ENCODE assay signal across 2 cellular contexts in genomic region chr7:18895456-18895855, GRCh38.
TF ChIP-seq lines count a peak whose summit lies in the region.

No MANE protein-coding gene starts in this region.

TF ChIP-seq in HCT116, 20 proteins besides CTCF, POLR2A, EP300 and RAD21 (continued from another document):
- 0 out of 2 replicates have a peak, but pooled peaks have one; percentile 37 for TF ChIP-seq CEBPB (IDR thresholded peaks at IDR 0.05; ENCODE audit: low read depth)
- peak; percentile 93 for TF ChIP-seq JUND (IDR thresholded peaks at IDR 0.05)
- TF ChIP-seq SRF (IDR thresholded peaks at IDR 0.05; ENCODE audit: low read depth), result 0 out of 2 replicates have a peak, but pooled peaks have one; percentile 34
- no peak for TF ChIP-seq ZNF274 (IDR thresholded peaks at IDR 0.05; ENCODE audit: low read depth, low read length)
- peak; percentile 27; the same call in 1 of the 2 replicates for TF ChIP-seq EGR1 (IDR thresholded peaks at IDR 0.05; ENCODE audit: low read depth)
- 0 out of 2 replicates have a peak, but pooled peaks have one; percentile 15 for TF ChIP-seq CBX3 (IDR thresholded peaks at IDR 0.05; ENCODE audit: low read depth)
- TF ChIP-seq SIN3A (IDR thresholded peaks at IDR 0.05; ENCODE audit: low read depth), result 0 out of 2 replicates have a peak, but pooled peaks have one; percentile 31

TF ChIP-seq in SK-N-SH, 30 proteins besides CTCF, POLR2A, EP300 and RAD21:
- peak; percentile 10; the same call in 1 of the 2 replicates for TF ChIP-seq ZBTB33 (IDR thresholded peaks at IDR 0.05; ENCODE audit: borderline replicate concordance, low read depth)
- peak; percentile 65; the same call in 1 of the 2 replicates for TF ChIP-seq MAX (IDR thresholded peaks at IDR 0.05; ENCODE audit: low read depth)
- 0 out of 2 replicates have a peak, but pooled peaks have one; percentile 11 for TF ChIP-seq YY1 (IDR thresholded peaks at IDR 0.05; ENCODE audit: low read depth)
- no peak for TF ChIP-seq EZH2phosphoT487 (IDR thresholded peaks at IDR 0.05; ENCODE audit: borderline replicate concordance, low read depth)
- TF ChIP-seq RFX5 (IDR thresholded peaks at IDR 0.05; ENCODE audit: low read length), result no peak
- TF ChIP-seq ELF1 (IDR thresholded peaks at IDR 0.05), result no peak
- no peak for TF ChIP-seq USF1 (IDR thresholded peaks at IDR 0.05; ENCODE audit: borderline replicate concordance, low read depth)
- TF ChIP-seq CHD2 (IDR thresholded peaks at IDR 0.05; ENCODE audit: low read length, partially characterized antibody), result no peak
- TF ChIP-seq MEF2A (IDR thresholded peaks at IDR 0.05; ENCODE audit: borderline replicate concordance, low read depth), result peak; percentile 57; the same call in 1 of the 2 replicates
- TF ChIP-seq NFIC (IDR thresholded peaks at IDR 0.05; ENCODE audit: borderline replicate concordance), result peak; percentile 61; the same call in 1 of the 2 replicates
- peak; percentile 80 for TF ChIP-seq TEAD4 (IDR thresholded peaks at IDR 0.05; ENCODE audit: borderline replicate concordance, insufficient read depth)
- no peak for TF ChIP-seq NRF1 (IDR thresholded peaks at IDR 0.05; ENCODE audit: low read depth, low read length)
- peak; percentile 75 for TF ChIP-seq PBX3 (IDR thresholded peaks at IDR 0.05)
- TF ChIP-seq IRF3 (IDR thresholded peaks at IDR 0.05; ENCODE audit: low read depth, low read length), result no peak
- no peak for TF ChIP-seq MXI1 (IDR thresholded peaks at IDR 0.05; ENCODE audit: low read depth, low read length)
- no peak for TF ChIP-seq FOXJ3 (CRISPR knock-in tag; IDR thresholded peaks at IDR 0.05)
- TF ChIP-seq RXRA (IDR thresholded peaks at IDR 0.05; ENCODE audit: borderline replicate concordance, low read depth), result 0 out of 2 replicates have a peak, but pooled peaks have one; percentile 27
- TF ChIP-seq TAF1 (IDR thresholded peaks at IDR 0.05; ENCODE audit: borderline replicate concordance, low read depth, low read length), result no peak
- peak; percentile 36; the same call in 1 of the 2 replicates for TF ChIP-seq FOXM1 (IDR thresholded peaks at IDR 0.05; ENCODE audit: low read depth)
- TF ChIP-seq FOSL2 (IDR thresholded peaks at IDR 0.05; ENCODE audit: borderline replicate concordance, low read depth), result peak; percentile 99
- TF ChIP-seq SMC3 (IDR thresholded peaks at IDR 0.05; ENCODE audit: low read depth, low read length), result no peak
- no peak for TF ChIP-seq SIN3A (IDR thresholded peaks at IDR 0.05; ENCODE audit: borderline replicate concordance, low read depth, low read length)
- peak; percentile 99 for TF ChIP-seq JUND (IDR thresholded peaks at IDR 0.05)
- no peak for TF ChIP-seq GATA2 (CRISPR knock-in tag; IDR thresholded peaks at IDR 0.05)
- TF ChIP-seq POLR2AphosphoS5 (IDR thresholded peaks at IDR 0.05; ENCODE audit: low read depth, low read length), result peak; percentile 65; the same call in 1 of the 2 replicates
- no peak for TF ChIP-seq RCOR1 (IDR thresholded peaks at IDR 0.05; ENCODE audit: low read length)
- peak; percentile 88 for TF ChIP-seq TCF12 (IDR thresholded peaks at IDR 0.05)
